Comparison of ENCODE assay signal across 17 cellular contexts in genomic region chr10:51246156-51246555, GRCh38.
DNase-seq lines count a peak whose midpoint lies in the region; ATAC-seq and TF ChIP-seq lines count a peak whose summit lies in the region.
"Had no signal": no experiment of that assay in that cellular context is flagged by ENCODE, and none has a peak within 500 bp of the region (broad histone marks: within the 10 kb centered on the region; RNA-seq: fewer than 3 reads in every experiment).

No MANE protein-coding gene starts in this region.

- peak; percentile 35 for DNase-seq in LNCaP clone FGC (ENCODE audit: low read depth)
- DNase-seq in PC-3, result peak; percentile 33
- no peak for DNase-seq in DMS53 (lab: John Stamatoyannopoulos, UW)
- no peak for DNase-seq in ascending aorta (ENCODE audit: low spot score in 2 of 2)
- no peak for DNase-seq in SIG-M5 (lab: John Stamatoyannopoulos, UW)
- DNase-seq: BE2C; Calu3; CD4-positive, alpha-beta memory T cell; DMS79 treated with DMSO at 0.1 percent for 48 hours; HCEC 1CT; NCI-H1417 treated with DMSO at 0.1 percent for 48 hours; NCI-H1930; NCI-H774; Right ventricle myocardium superior had no signal

- H3K4me2 ChIP-seq in PC-3 (ENCODE audit: low read length), result no peak overlapping the region
- peak overlapping the region; percentile 57 for H3K4me2 ChIP-seq in parathyroid adenoma (ENCODE audit: low read length)

- H3K9ac ChIP-seq in PC-3 (ENCODE audit: low read length) (no peak overlapping the region), parathyroid adenoma (no peak overlapping the region)

- POLR2A ChIA-PET in PC-3 (lab: Charles Lee; ENCODE audit: unreplicated experiment), result interaction anchor here (0.8 kb wide), 1 partner anchor 23 kb away, joined by 4 read pairs; no protein-coding TSS in a partner anchor

- H3K27me3 ChIP-seq in PC-3 (ENCODE audit: low read length) (no peaks in the 10 kb centered on the region), ectodermal cell (ENCODE audit: control insufficient read depth, insufficient read depth, low read length, poor library complexity, severe bottlenecking) (no peaks in the 10 kb centered on the region), parathyroid adenoma (ENCODE audit: control insufficient read depth, insufficient read depth, low read length) (no peaks in the 10 kb centered on the region), ascending aorta (no peaks in the 10 kb centered on the region)
- H3K27me3 ChIP-seq: BE2C had no signal

- TF ChIP-seq CTCF in LNCaP clone FGC (IDR thresholded peaks at IDR 0.05; ENCODE audit: control insufficient read depth, extremely low read depth, insufficient read depth), result no peak
- TF ChIP-seq CTCF in PC-3 (conservative IDR thresholded peaks at IDR 0.05; ENCODE audit: low read depth, low read length), result no peak
- no peak for TF ChIP-seq CTCF in parathyroid adenoma (IDR thresholded peaks at IDR 0.05)
- no peak for TF ChIP-seq CTCF in ascending aorta (IDR thresholded peaks at IDR 0.05)

- H3K4me3 ChIP-seq in LNCaP clone FGC (ENCODE audit: low read depth, low read length) (no peak overlapping the region), PC-3 (ENCODE audit: low read length) (no peak overlapping the region), ectodermal cell (ENCODE audit: insufficient read depth, low read depth, low read length) (no peak overlapping the region), parathyroid adenoma (ENCODE audit: low read depth, low read length) (no peak overlapping the region), ascending aorta (no peak overlapping the region)

- BruUV-seq in PC-3 (replicated peaks; lab: Mats Ljungman, UMichigan), result no TSS peak

- no peaks in the 10 kb centered on the region for H3K36me3 ChIP-seq in PC-3 (ENCODE audit: low read depth, low read length)
- H3K36me3 ChIP-seq in ectodermal cell (ENCODE audit: control insufficient read depth, insufficient read depth, low read length), result no peaks in the 10 kb centered on the region
- no peaks in the 10 kb centered on the region for H3K36me3 ChIP-seq in parathyroid adenoma (ENCODE audit: control insufficient read depth, insufficient read depth, low read length)
- H3K36me3 ChIP-seq in ascending aorta, result no peaks in the 10 kb centered on the region
- H3K36me3 ChIP-seq: BE2C had no signal

- peaks cover 5% of the 10 kb centered on the region; the same call in 1 of the 2 replicates for H3K4me1 ChIP-seq in PC-3 (ENCODE audit: insufficient read depth, low read length)
- H3K4me1 ChIP-seq in ectodermal cell (ENCODE audit: control insufficient read depth, insufficient read depth, low read length), result peaks cover 38% of the 10 kb centered on the region
- peaks cover 59% of the 10 kb centered on the region for H3K4me1 ChIP-seq in parathyroid adenoma
- peaks cover 3 to 50% of the 10 kb centered on the region in 2 donors for H3K4me1 ChIP-seq in ascending aorta
- H3K4me1 ChIP-seq: BE2C had no signal

- no peaks in the 10 kb centered on the region for H3K79me2 ChIP-seq in PC-3 (ENCODE audit: low read length)
- no peaks in the 10 kb centered on the region for H3K79me2 ChIP-seq in parathyroid adenoma

- no peaks in the 10 kb centered on the region for H4K20me1 ChIP-seq in PC-3 (ENCODE audit: low read length)

- intact Hi-C loops in PC-3 (cut with micrococcal nuclease) (no loop called here), ascending aorta (cut with DNase I) (no loop called here)

- no peaks in the 10 kb centered on the region for H3F3A ChIP-seq in PC-3 (ENCODE audit: low read length, unreplicated experiment)

- ATAC-seq in PC-3, result peak; percentile 6; the same call in 1 of the 2 replicates
- ATAC-seq: Panc1 had no signal

- H3K9me2 ChIP-seq in PC-3 (replicated peaks; ENCODE audit: low read length), result no peaks in the 10 kb centered on the region

- H3K27ac ChIP-seq in PC-3 (ENCODE audit: low read length), result no peak overlapping the region
- peak overlapping the region; percentile 92 for H3K27ac ChIP-seq in ectodermal cell (ENCODE audit: insufficient read depth, low read depth, low read length, poor library complexity, severe bottlenecking)
- H3K27ac ChIP-seq in parathyroid adenoma, result peak overlapping the region; percentile 81
- H3K27ac ChIP-seq in ascending aorta, result peak overlapping the region in 1 of 2 donors; percentile 48

- CTCF ChIA-PET in PC-3 (lab: Charles Lee), result no interaction called here

- 88 to 89% methylated on average over 1 of the region's 1 CpG for WGBS in ectodermal cell, 2 experiments

- no peak overlapping the region for H2AFZ ChIP-seq in PC-3 (ENCODE audit: low read length)
- H2AFZ ChIP-seq in parathyroid adenoma, result peak overlapping the region; percentile 35

- H3K9me3 ChIP-seq in PC-3 (ENCODE audit: low read length) (no peaks in the 10 kb centered on the region), ectodermal cell (ENCODE audit: control insufficient read depth, low read length) (no peaks in the 10 kb centered on the region), parathyroid adenoma (ENCODE audit: control insufficient read depth, low read length) (no peaks in the 10 kb centered on the region), ascending aorta (no peaks in the 10 kb centered on the region)
- H3K9me3 ChIP-seq: BE2C had no signal

Comparison
In these comparisons a context has a peak if more than half of its experiments do, and no peak if none do; other contexts are left out.
1. DNase-seq: peak in LNCaP clone FGC (single experiment) and PC-3 (single experiment); none in DMS53 (single experiment), ascending aorta (0 of 2) and SIG-M5 (single experiment).